Comparison of ENCODE assay signal across 20 cellular contexts in genomic region chr2:101037161-101037755, GRCh38. TPM values are rescaled to one million over a fixed set of nuclear protein-coding genes. Genes with fewer than 3 reads are reported as not detected.
A peak's percentile ranks its signal among the peaks of the same experiment; 100 is the strongest.
DNase-seq lines count a peak whose midpoint lies in the region; ATAC-seq, FAIRE-seq and TF ChIP-seq lines count a peak whose summit lies in the region.
"Had no signal": no experiment of that assay in that cellular context is flagged by ENCODE, and none has a peak within 500 bp of the region (broad histone marks: within the 10 kb centered on the region; RNA-seq: fewer than 3 reads in every experiment).

No MANE protein-coding gene starts in this region.

- H3K27me3 ChIP-seq in GM23338 (ENCODE audit: insufficient read depth) (no peaks in the 10 kb centered on the region), H1 (replicated peaks in 1 of 4; ENCODE audit: control insufficient read depth in 3 of 4, extremely low read depth in 1 of 4, insufficient read depth in 3 of 4, low read length in 3 of 4) (no peaks in the 10 kb centered on the region), neuronal stem cell (ENCODE audit: control insufficient read depth in 3 of 3, insufficient read depth in 3 of 3, low read depth in 1 of 3, low read length in 3 of 3) (no peaks in the 10 kb centered on the region), prostate gland (replicated peaks; ENCODE audit: insufficient read depth) (no peaks in the 10 kb centered on the region)
- H3K27me3 ChIP-seq: BLaER1 treated with 17β-estradiol and CSF1 and Interleukin-3, amounts not matched to agents 10 nM and 100 nM had no signal

- H3K36me3 ChIP-seq in GM23338 (ENCODE audit: insufficient read depth) (peaks cover 3% of the 10 kb centered on the region), H1 (ENCODE audit: control insufficient read depth in 2 of 4, insufficient read depth in 4 of 4, low read length in 3 of 4) (peaks cover 0 to 4% (median 0%) of the 10 kb centered on the region in 4 experiments; a peak in 2 of 8 replicates), neuronal stem cell (replicated peaks in 1 of 2; ENCODE audit: control insufficient read depth in 2 of 2, insufficient read depth in 2 of 2, low read length in 2 of 2) (peaks cover 0 to 2% of the 10 kb centered on the region in 2 donors), prostate gland (peaks cover 0 to 5% of the 10 kb centered on the region in 2 donors)

- H2BK15ac ChIP-seq in H1 (ENCODE audit: low read length) (no peak overlapping the region), neuronal stem cell (ENCODE audit: low read length) (peak overlapping the region; percentile 77)

- no peak for TF ChIP-seq EP300 in H1 (IDR thresholded peaks at IDR 0.05; ENCODE audit: borderline replicate concordance in 1 of 2, low read depth in 2 of 2, low read length in 2 of 2)

- no peaks in the 10 kb centered on the region for H3K9me3 Mint-ChIP-seq in activated CD4-positive, alpha-beta T cell treated with anti-CD3 and anti-CD28 coated beads for 36 hours (ENCODE audit: low read depth)
- no peaks in the 10 kb centered on the region for H3K9me3 Mint-ChIP-seq in GM23338
- H3K9me3 Mint-ChIP-seq: HFFc6 had no signal

- H3K27ac Mint-ChIP-seq in activated CD4-positive, alpha-beta T cell treated with anti-CD3 and anti-CD28 coated beads for 36 hours, result peak overlapping the region; percentile 34
- peak overlapping the region; percentile 83; the same call in 1 of the 2 replicates for H3K27ac Mint-ChIP-seq in GM23338
- H3K27ac Mint-ChIP-seq: CD4-positive, alpha-beta memory T cell; HFFc6 had no signal

- CTCF ChIA-PET in activated CD4-positive, alpha-beta T cell treated with anti-CD3 and anti-CD28 coated beads for 36 hours (lab: Charles Lee), result interaction anchor here (0.6 to 2.9 kb wide), 17 partner anchors 10 to 807 kb away, joined by 3 to 28 read pairs (median 3); no protein-coding TSS in a partner anchor
- CTCF ChIA-PET in H1 (lab: Charles Lee; ENCODE audit: partially characterized antibody), result interaction anchor here (0.6 to 5.2 kb wide), 44 partner anchors 9 to 433 kb away, joined by 3 to 64 read pairs (median 5); partner anchors contain the start of gene TBC1D8

- H3K9me3 ChIP-seq in H1 (ENCODE audit: insufficient read depth in 2 of 2, low read depth in 1 of 2, low read length in 1 of 2), result no peaks in the 10 kb centered on the region
- no peaks in the 10 kb centered on the region for H3K9me3 ChIP-seq in neuronal stem cell (replicated peaks in 1 of 2; ENCODE audit: control insufficient read depth in 2 of 2, insufficient read depth in 1 of 2, low read depth in 1 of 2, low read length in 2 of 2)
- H3K9me3 ChIP-seq in prostate gland, result no peaks in the 10 kb centered on the region

- H3K14ac ChIP-seq in H1 (ENCODE audit: insufficient read length) (no peak overlapping the region), neuronal stem cell (ENCODE audit: low read length) (no peak overlapping the region)

- FAIRE-seq in H1 (lab: Jason Lieb, UNC), result no peak
- FAIRE-seq: H54 had no signal

- no peak for DNase-seq in activated CD4-positive, alpha-beta T cell treated with anti-CD3 and anti-CD28 coated beads for 36 hours
- DNase-seq in activated CD4-positive, alpha-beta T cell treated with anti-CD3 and anti-CD28 coated beads, Interleukin-2, amount 50 U/mL, for 48 hours, result no peak
- DNase-seq in GM23338 (ENCODE audit: low spot score) (no peak), H1 (ENCODE audit: low read depth in 1 of 2, low spot score in 2 of 2) (no peak), neuronal stem cell (ENCODE audit: low spot score) (no peak), prostate gland (ENCODE audit: low spot score) (no peak)
- no peak for DNase-seq in central memory CD4-positive, alpha-beta T cell
- DNase-seq: CD4-positive, alpha-beta memory T cell; DND-41; NCI-H1092; NCI-H1436; NCI-H1930; PC-9; SIG-M5 had no signal

- TF ChIP-seq CTCF in GM23338 (conservative IDR thresholded peaks at IDR 0.05; ENCODE audit: low read depth in 2 of 2) (no peak), H1 (IDR thresholded peaks at IDR 0.05; ENCODE audit: control extremely low read depth in 1 of 3, insufficient read depth in 1 of 3, low read depth in 1 of 3, low read length in 3 of 3) (no peak), prostate gland (IDR thresholded peaks at IDR 0.05) (no peak)

- no peak overlapping the region for H3K56ac ChIP-seq in H1 (replicated peaks; ENCODE audit: insufficient read length, low read depth, low read length)

- H2AFZ ChIP-seq in GM23338, result no peak overlapping the region
- no peak overlapping the region for H2AFZ ChIP-seq in H1 (ENCODE audit: low read length)
- no peak overlapping the region for H2AFZ ChIP-seq in neuronal stem cell (ENCODE audit: low read length)
- H2AFZ ChIP-seq: PC-9 had no signal

- no peak overlapping the region for H3K23ac ChIP-seq in H1 (ENCODE audit: insufficient read length)
- H3K23ac ChIP-seq in neuronal stem cell (ENCODE audit: low read depth, low read length, poor library complexity), result no peak overlapping the region

- POLR2A ChIA-PET in activated CD4-positive, alpha-beta T cell treated with anti-CD3 and anti-CD28 coated beads for 36 hours (lab: Charles Lee), result interaction anchor here (0.6 kb wide), 1 partner anchor 158 kb away, joined by 3 read pairs; no protein-coding TSS in a partner anchor
- POLR2A ChIA-PET in H1 (lab: Charles Lee; ENCODE audit: partially characterized antibody), result interaction anchor here (1.6 to 2.6 kb wide), 3 partner anchors 34 to 114 kb away, joined by 3 to 24 read pairs (median 11); partner anchors contain the start of genes RPL31 and TBC1D8

- H3K4me1 Mint-ChIP-seq in activated CD4-positive, alpha-beta T cell treated with anti-CD3 and anti-CD28 coated beads for 36 hours, result no peaks in the 10 kb centered on the region
- peaks cover 12% of the 10 kb centered on the region for H3K4me1 Mint-ChIP-seq in GM23338
- H3K4me1 Mint-ChIP-seq: CD4-positive, alpha-beta memory T cell had no signal

- H2BK12ac ChIP-seq in H1 (ENCODE audit: low read depth, low read length) (0 out of 2 replicates have a peak overlapping the region, but pooled peaks have one; percentile 30), neuronal stem cell (ENCODE audit: low read length) (no peak overlapping the region)

- H4K91ac ChIP-seq in H1 (replicated peaks; ENCODE audit: insufficient read length, low read length) (no peak overlapping the region), neuronal stem cell (ENCODE audit: low read depth, low read length, poor library complexity) (no peak overlapping the region)

- H3K23me2 ChIP-seq in H1 (ENCODE audit: low read depth, low read length), result no peaks in the 10 kb centered on the region

- intact Hi-C loops in activated CD4-positive, alpha-beta T cell treated with anti-CD3 and anti-CD28 coated beads for 36 hours (cut with DNase I, micrococcal nuclease), result no loop called here
- intact Hi-C loops in prostate gland (cut with DNase I), result loop anchor here (5.0 to 10.0 kb wide), 2 partner anchors 115 to 168 kb away; partner anchors contain the start of gene TBC1D8

- no peaks in the 10 kb centered on the region for H3K9me2 ChIP-seq in GM23338 (ENCODE audit: insufficient read depth)

- H4K5ac ChIP-seq in H1 (ENCODE audit: insufficient read length, low read depth, low read length), result no peak overlapping the region

- H3F3A ChIP-seq in GM23338 (replicated peaks; ENCODE audit: low read depth), result no peaks in the 10 kb centered on the region

- no peak for TF ChIP-seq RAD21 in H1 (IDR thresholded peaks at IDR 0.05 in 1 of 2, conservative IDR thresholded peaks at IDR 0.05 in 1 of 2; ENCODE audit: low read depth in 2 of 2, low read length in 2 of 2)

- H3K4me3 ChIP-seq in GM23338 (no peak overlapping the region), H1 (ENCODE audit: extremely low read depth in 1 of 4, insufficient read depth in 2 of 4, low read depth in 3 of 4, low read length in 4 of 4) (no peak overlapping the region), neuronal stem cell (ENCODE audit: low read length in 2 of 2) (no peak overlapping the region), prostate gland (no peak overlapping the region)
- H3K4me3 ChIP-seq: BLaER1 treated with 17β-estradiol and CSF1 and Interleukin-3, amounts not matched to agents 10 nM and 100 nM; GM12878; PC-9 had no signal

- H2AK5ac ChIP-seq in H1 (ENCODE audit: low read depth, low read length), result no peak overlapping the region
- H2AK5ac ChIP-seq in neuronal stem cell (ENCODE audit: low read depth, low read length), result peak overlapping the region; percentile 42

- no peaks in the 10 kb centered on the region for H3K36me3 Mint-ChIP-seq in activated CD4-positive, alpha-beta T cell treated with anti-CD3 and anti-CD28 coated beads for 36 hours (ENCODE audit: low read depth)
- H3K36me3 Mint-ChIP-seq in GM23338 (ENCODE audit: low read depth), result peaks cover 63% of the 10 kb centered on the region
- H3K36me3 Mint-ChIP-seq: CD4-positive, alpha-beta memory T cell had no signal

- H3K18ac ChIP-seq in H1 (ENCODE audit: extremely low read depth, low read length) (no peak overlapping the region), neuronal stem cell (ENCODE audit: low read length) (peak overlapping the region; percentile 36)

- no peaks in the 10 kb centered on the region for H3K4me1 ChIP-seq in GM23338 (ENCODE audit: insufficient read depth)
- H3K4me1 ChIP-seq in H1 (replicated peaks in 1 of 4; ENCODE audit: control insufficient read depth in 3 of 4, insufficient read depth in 4 of 4, low read length in 3 of 4), result no peaks in the 10 kb centered on the region; a peak in 1 of 7 replicates
- peaks cover 0 to 1% of the 10 kb centered on the region in 2 donors for H3K4me1 ChIP-seq in neuronal stem cell (ENCODE audit: control insufficient read depth in 2 of 2, insufficient read depth in 1 of 2, low read depth in 1 of 2, low read length in 2 of 2)
- H3K4me1 ChIP-seq in prostate gland (replicated peaks), result no peaks in the 10 kb centered on the region

- H3K4me2 ChIP-seq in GM23338, result no peak overlapping the region
- H3K4me2 ChIP-seq in H1 (ENCODE audit: insufficient read depth in 1 of 2, low read depth in 2 of 2, low read length in 2 of 2), result no peak overlapping the region
- no peak overlapping the region for H3K4me2 ChIP-seq in neuronal stem cell (ENCODE audit: insufficient read depth, low read length, poor library complexity, severe bottlenecking)
- H3K4me2 ChIP-seq: PC-9 had no signal

- H4K8ac ChIP-seq in H1 (ENCODE audit: extremely low read depth, insufficient read depth, low read length) (no peak overlapping the region), neuronal stem cell (ENCODE audit: low read depth, low read length) (no peak overlapping the region)

- no peak for TF ChIP-seq POLR2A in H1 (IDR thresholded peaks at IDR 0.05; ENCODE audit: control extremely low read depth in 1 of 2, low read depth in 2 of 2, low read length in 2 of 2)
- no peak for TF ChIP-seq POLR2A in prostate gland (IDR thresholded peaks at IDR 0.05)

- no peak overlapping the region for H3K27ac ChIP-seq in GM23338 (ENCODE audit: low read depth)
- H3K27ac ChIP-seq in H1 (ENCODE audit: low read depth, low read length), result no peak overlapping the region
- no peak overlapping the region for H3K27ac ChIP-seq in neuronal stem cell (replicated peaks; ENCODE audit: low read length)
- no peak overlapping the region for H3K27ac ChIP-seq in prostate gland
- H3K27ac ChIP-seq: 22Rv1 had no signal

- H4K20me1 ChIP-seq in GM23338 (replicated peaks; ENCODE audit: insufficient read depth) (no peaks in the 10 kb centered on the region), H1 (replicated peaks in 1 of 2; ENCODE audit: control insufficient read depth in 1 of 2, insufficient read depth in 2 of 2, low read length in 2 of 2) (no peaks in the 10 kb centered on the region)
- H4K20me1 ChIP-seq: BLaER1 treated with 17β-estradiol and CSF1 and Interleukin-3, amounts not matched to agents 10 nM and 100 nM had no signal

- no peak overlapping the region for H2BK120ac ChIP-seq in H1 (replicated peaks; ENCODE audit: low read depth, low read length)
- no peak overlapping the region for H2BK120ac ChIP-seq in neuronal stem cell (ENCODE audit: low read depth, low read length)

- no peak for ATAC-seq in activated CD4-positive, alpha-beta T cell treated with anti-CD3 and anti-CD28 coated beads for 36 hours
- ATAC-seq in GM23338 (no peak), GM18873 (IDR thresholded peaks at IDR 0.05; ENCODE audit: low FRiP score, unreplicated experiment) (no peak)

- no peak overlapping the region for H2BK20ac ChIP-seq in H1 (ENCODE audit: low read length)

- H2BK5ac ChIP-seq in H1 (ENCODE audit: low read depth, low read length) (no peak overlapping the region), neuronal stem cell (ENCODE audit: low read length) (no peak overlapping the region)

- WGBS in H1 (ENCODE audit: extremely low coverage in 1 of 2, insufficient coverage in 1 of 2, insufficient read length in 1 of 2, insufficient replicate concordance in 2 of 2, low coverage in 1 of 2, low lambda C conversion rate in 2 of 2, missing lambda C conversion rate in 1 of 2), 2 experiments, result 92% methylated on average over 19 of the region's 19 CpGs; no CpG with 5 or more reads in 1 of the 2 experiments
- WGBS in neuronal stem cell (ENCODE audit: extremely low coverage in 2 of 2, insufficient read length in 2 of 2, insufficient replicate concordance in 1 of 2), 2 donors, result no CpG with 5 or more reads among the region's 19 CpGs
- WGBS in prostate gland, result 93% methylated on average over 19 of the region's 19 CpGs

- no peak overlapping the region for H3K4ac ChIP-seq in H1 (replicated peaks; ENCODE audit: insufficient read length, low read depth, low read length)
- no peak overlapping the region for H3K4ac ChIP-seq in neuronal stem cell (ENCODE audit: low read length)

- no peaks in the 10 kb centered on the region for H3K79me2 ChIP-seq in GM23338 (replicated peaks; ENCODE audit: insufficient read depth)
- no peaks in the 10 kb centered on the region for H3K79me2 ChIP-seq in H1 (ENCODE audit: control insufficient read depth in 1 of 2, insufficient read depth in 2 of 2, low read length in 2 of 2)

- no peak overlapping the region for H3K4me3 Mint-ChIP-seq in activated CD4-positive, alpha-beta T cell treated with anti-CD3 and anti-CD28 coated beads for 36 hours
- no peak overlapping the region for H3K4me3 Mint-ChIP-seq in GM23338
- H3K4me3 Mint-ChIP-seq: CD4-positive, alpha-beta memory T cell; HFFc6 had no signal

- no peaks in the 10 kb centered on the region for H3K79me1 ChIP-seq in H1 (ENCODE audit: low read depth, low read length)
- H3K79me1 ChIP-seq in neuronal stem cell (ENCODE audit: low read depth, low read length), result no peaks in the 10 kb centered on the region

- no peaks in the 10 kb centered on the region for H3K27me3 Mint-ChIP-seq in activated CD4-positive, alpha-beta T cell treated with anti-CD3 and anti-CD28 coated beads for 36 hours
- H3K27me3 Mint-ChIP-seq in GM23338 (ENCODE audit: insufficient read depth, low read depth, poor library complexity), result peaks cover 5% of the 10 kb centered on the region

- H3K9ac ChIP-seq in H1 (replicated peaks in 1 of 4; ENCODE audit: extremely low read depth in 1 of 4, low read depth in 3 of 4, low read length in 3 of 4) (no peak overlapping the region), neuronal stem cell (ENCODE audit: low read depth, low read length, poor library complexity) (no peak overlapping the region)

RNA-seq across cellular contexts. Expression of gene RPL31, which starts 35.2 kb away (rescaled TPM):
- 1,000 to 10,000 TPM in 1 of 2 experiments, 100 to 1,000 TPM in 1; 889 to 1,817 TPM for total RNA-seq in activated CD4-positive, alpha-beta T cell treated with anti-CD3 and anti-CD28 coated beads for 36 hours
- 819 and 926 TPM in 2 replicates for total RNA-seq in GM23338 (2014; rRNA removed; shearing (Covaris generic))
- 3,213 and 3,415 TPM in 2 replicates for polyA plus RNA-seq in GM23338 (2016; fragmentation: Nextera tagmentation; extraction: Ambion mirVana)
- total RNA-seq in H1 (2021; fragmentation: NEBNext Ultra II Directional; extraction: Animal tissue kit (Norgen Biotek cat#: 25700)), result 1,722 and 1,734 TPM in 2 replicates
- polyA plus RNA-seq in H1 (2011; rRNA removed), result 904 and 1,463 TPM in 2 replicates
- 2,318 TPM for polyA plus RNA-seq in H1 (2011; cell fraction: cytosol; rRNA removed)
- polyA plus RNA-seq in H1 (2011; cell fraction: nucleus; rRNA removed), result 864 TPM
- polyA plus RNA-seq in H1 (2012, experiment 1 of 2), result 5,645 to 7,519 TPM (median 6,011 TPM) in 4 replicates
- 6,720 TPM for polyA plus RNA-seq in H1 (2012, experiment 2 of 2)
- 1,743 TPM for polyA plus RNA-seq in H1 (2013, experiment 1 of 2)
- polyA plus RNA-seq in H1 (2013, experiment 2 of 2), result 1,678 TPM
- polyA minus RNA-seq in H1 (2011; rRNA and poly(A)+ RNA removed), result 289 and 451 TPM in 2 replicates
- 359 TPM for polyA minus RNA-seq in H1 (2011; cell fraction: cytosol; rRNA and poly(A)+ RNA removed)
- 406 TPM for polyA minus RNA-seq in H1 (2011; cell fraction: nucleus; rRNA and poly(A)+ RNA removed)
- 2,267 TPM for polyA plus RNA-seq in neuronal stem cell (2013, experiment 1 of 2)
- polyA plus RNA-seq in neuronal stem cell (2013, experiment 2 of 2), result 2,302 TPM
- 1,000 to 10,000 TPM in 1 of 2 donors, 100 to 1,000 TPM in 1; 797 to 1,305 TPM for total RNA-seq in prostate gland
